In genomic region chr14:92880851-92881250, GRCh38 we compare ENCODE assay signal across 10 cellular contexts. TPM values are rescaled to one million over a fixed set of nuclear protein-coding genes. Genes with fewer than 3 reads are reported as not detected.
A peak's percentile ranks its signal among the peaks of the same experiment; 100 is the strongest.
DNase-seq lines count a peak whose midpoint lies in the region; ATAC-seq and TF ChIP-seq lines count a peak whose summit lies in the region.
"Had no signal": no experiment of that assay in that cellular context is flagged by ENCODE, and none has a peak within 500 bp of the region (broad histone marks: within the 10 kb centered on the region; RNA-seq: fewer than 3 reads in every experiment).

No MANE protein-coding gene starts in this region.

- peak overlapping the region in 1 of 2 experiments; percentile 19; a peak in 1 of 4 replicates for H3K27ac ChIP-seq in SK-N-SH (ENCODE audit: low read depth in 2 of 2, low read length in 1 of 2)

- ATAC-seq in SK-N-SH treated with all-trans-retinoic acid at 6 μM for 48 hours (no peak; the same call in 2 of the 3 replicates), Right ventricle myocardium superior (ENCODE audit: poor library complexity) (peak; percentile 64), GM21825 (IDR thresholded peaks at IDR 0.05; ENCODE audit: unreplicated experiment) (no peak)

- no peaks in the 10 kb centered on the region for H3K9me2 ChIP-seq in SK-N-SH

- no peak overlapping the region for H2AFZ ChIP-seq in SK-N-SH (ENCODE audit: low read depth)

- CTCF ChIA-PET in SK-N-SH (lab: Yijun Ruan, JAX), result interaction anchor here (0.6 to 3.2 kb wide), 40 partner anchors 10 to 297 kb away, joined by 3 to 34 read pairs (median 4); partner anchors contain the start of gene CHGA

- no peak for TF ChIP-seq EP300 in SK-N-SH (IDR thresholded peaks at IDR 0.05; ENCODE audit: borderline replicate concordance in 1 of 2, low read depth in 1 of 2, low read length in 1 of 2)

- DNase-seq in SK-N-SH (peak; percentile 63), RPMI8226 (peak; percentile 17), Right ventricle myocardium superior (no peak), erythroblast (lab: John Stamatoyannopoulos, UW) (no peak)
- no peak for DNase-seq in activated CD4-positive, alpha-beta T cell treated with anti-CD3 and anti-CD28 coated beads for 4 hours
- DNase-seq in activated T-cell treated with anti-CD3 and anti-CD28 coated beads, Interleukin-2, amount 50 U/mL, for 48 hours, result no peak
- DNase-seq: CD4-positive, CD25-positive, alpha-beta regulatory T cell had no signal

- H4K20me1 ChIP-seq in SK-N-SH (ENCODE audit: insufficient read depth), result no peaks in the 10 kb centered on the region

- intact Hi-C loops in Right ventricle myocardium superior (cut with DNase I), result no loop called here

- no peaks in the 10 kb centered on the region for H3K79me2 ChIP-seq in SK-N-SH (ENCODE audit: insufficient read depth)

- TF ChIP-seq POLR2A in erythroblast (IDR thresholded peaks at IDR 0.05; ENCODE audit: low read length), result no peak

- H3K4me2 ChIP-seq in SK-N-SH, result no peak overlapping the region

- no peaks in the 10 kb centered on the region for H3K36me3 ChIP-seq in SK-N-SH (replicated peaks in 1 of 2; ENCODE audit: control insufficient read depth in 1 of 2, insufficient read depth in 2 of 2, low read length in 1 of 2)

- H3K4me1 ChIP-seq in SK-N-SH (ENCODE audit: control insufficient read depth in 1 of 2, insufficient read depth in 2 of 2, low read depth in 1 of 2, low read length in 1 of 2), result peaks cover 0 to 35% of the 10 kb centered on the region in 2 experiments; a peak in 1 of 4 replicates

- H3K9ac ChIP-seq in SK-N-SH, result no peak overlapping the region

- 49% methylated on average over 11 of the region's 12 CpGs for WGBS in SK-N-SH (ENCODE audit: low lambda C conversion rate)

- no peaks in the 10 kb centered on the region for H3K9me3 ChIP-seq in SK-N-SH

- H3F3A ChIP-seq in SK-N-SH (replicated peaks; ENCODE audit: insufficient read depth), result no peaks in the 10 kb centered on the region

- POLR2A ChIA-PET in SK-N-SH (lab: Yijun Ruan, JAX), result interaction anchor here (1.1 to 7.6 kb wide), 6 partner anchors 37 to 64 kb away, joined by 3 to 141 read pairs (median 14); partner anchors contain the start of gene CHGA

- TF ChIP-seq CTCF in SK-N-SH (IDR thresholded peaks at IDR 0.05), result no peak

- H3K4me3 ChIP-seq in SK-N-SH (ENCODE audit: low read depth in 2 of 2, low read length in 1 of 2), result no peak overlapping the region; a peak in 1 of 4 replicates

- TF ChIP-seq RAD21 in SK-N-SH (IDR thresholded peaks at IDR 0.05; ENCODE audit: low read length), result peak; percentile 88

- H3K27me3 ChIP-seq in SK-N-SH (ENCODE audit: insufficient read depth), result peaks cover 22% of the 10 kb centered on the region; the same call in 1 of the 2 replicates

TF ChIP-seq in SK-N-SH, 30 proteins besides CTCF, POLR2A, EP300 and RAD21:
- no peak for TF ChIP-seq TEAD4 (IDR thresholded peaks at IDR 0.05; ENCODE audit: borderline replicate concordance, insufficient read depth)
- peak; percentile 63; the same call in 1 of the 2 replicates for TF ChIP-seq SMC3 (IDR thresholded peaks at IDR 0.05; ENCODE audit: low read depth, low read length)
TF ChIP-seq in SK-N-SH: peak in this region for 1.

TF ChIP-seq in SK-N-SH treated with all-trans-retinoic acid at 6 μM for 48 hours, 23 proteins besides CTCF, POLR2A, EP300 and RAD21:
- TF ChIP-seq CSRNP3 (CRISPR knock-in tag; IDR thresholded peaks at IDR 0.05) (no peak), ARNTL (CRISPR knock-in tag; IDR thresholded peaks at IDR 0.05; ENCODE audit: borderline replicate concordance, low read depth) (no peak)
TF ChIP-seq in SK-N-SH treated with all-trans-retinoic acid at 6 μM for 48 hours: peak in this region for 0.

RNA-seq across cellular contexts. Expression of gene CHGA, which starts 42.1 kb away (rescaled TPM):
- polyA plus RNA-seq in SK-N-SH (2012; rRNA removed), result 5.6 and 11.7 TPM in 2 replicates
- polyA plus RNA-seq in SK-N-SH (2012; cell fraction: cytosol; rRNA removed), result 9.8 and 22.7 TPM in 2 replicates
- polyA plus RNA-seq in SK-N-SH (2012; cell fraction: nucleus; rRNA removed), result 6.0 and 15.7 TPM in 2 replicates
- total RNA-seq in Right ventricle myocardium superior, result not detected
- total RNA-seq: CD4-positive, CD25-positive, alpha-beta regulatory T cell; T-helper 1 cell treated with Interleukin-12 subunit alpha and Interleukin-12 subunit beta and Interleukin-4 antibody, amounts not matched to agents 30 ng/mL and 1 ng/mL, for 36 hours had no signal

Comparison
In these comparisons a context has a peak if more than half of its experiments do, and no peak if none do; other contexts are left out.
1. DNase-seq: peak in SK-N-SH (single experiment) and RPMI8226 (single experiment); none in Right ventricle myocardium superior (single experiment), erythroblast (0 of 2), activated CD4-positive, alpha-beta T cell treated with anti-CD3 and anti-CD28 coated beads for 4 hours (0 of 2) and activated T-cell treated with anti-CD3 and anti-CD28 coated beads, Interleukin-2, amount 50 U/mL, for 48 hours (0 of 2).